In genomic region chr19:13100871-13101589, GRCh38 we compare ENCODE assay signal across 8 cellular contexts. TPM values are rescaled to one million over a fixed set of nuclear protein-coding genes. Genes with fewer than 3 reads are reported as not detected.
A peak's percentile ranks its signal among the peaks of the same experiment; 100 is the strongest.
DNase-seq lines count a peak whose midpoint lies in the region; ATAC-seq, FAIRE-seq and TF ChIP-seq lines count a peak whose summit lies in the region.

No MANE protein-coding gene starts in this region.

- TF ChIP-seq RAD21 in GM12878 (IDR thresholded peaks at IDR 0.05; ENCODE audit: insufficient read depth, low read depth, low read length), result peak; percentile 25; the same call in 1 of the 2 replicates

- H3K9ac ChIP-seq in GM12878 (ENCODE audit: control insufficient read depth, insufficient read depth, low read length), result no peak overlapping the region
- peak overlapping the region; percentile 9 for H3K9ac ChIP-seq in mesendoderm (ENCODE audit: low read length)

- SMC1A ChIA-PET in GM12878 (lab: Charles Lee; ENCODE audit: uncharacterized antibody, unreplicated experiment), result no interaction called here

- BruUV-seq in GM12878 (replicated peaks; lab: Mats Ljungman, UMichigan), result no TSS peak

- ATAC-seq in GM12878 (no peak), HG03378 (IDR thresholded peaks at IDR 0.05; ENCODE audit: unreplicated experiment) (no peak)

- WGBS in GM12878 (ENCODE audit: insufficient coverage, insufficient replicate concordance, low lambda C conversion rate, missing lambda C conversion rate), result 55% methylated on average over 17 of the region's 18 CpGs
- no CpG with 5 or more reads among the region's 18 CpGs for WGBS in mesendoderm (ENCODE audit: extremely low coverage, insufficient coverage, low lambda C conversion rate)

- H4K20me1 ChIP-seq in GM12878 (ENCODE audit: control insufficient read depth, insufficient read depth), result no peaks in the 10 kb centered on the region

- no peak for FAIRE-seq in GM12878 (lab: Jason Lieb, UNC)

- POLR2A ChIA-PET in GM12878 (lab: Charles Lee), result interaction anchor here (0.6 to 1.4 kb wide), 5 partner anchors 17 to 145 kb away, joined by 3 to 6 read pairs (median 4); partner anchors contain the start of gene NACC1

- H3K4me3 ChIP-seq in H7 (ENCODE audit: insufficient read depth, low read depth, low read length) (no peak overlapping the region), GM12878 (peak overlapping the region; percentile 57; the same call in 1 of the 2 replicates), mesendoderm (ENCODE audit: low read length) (no peak overlapping the region)

- no peak for TF ChIP-seq POLR2A in GM12878 (IDR thresholded peaks at IDR 0.05; ENCODE audit: low read depth, low read length)

- no peak overlapping the region for H4K5ac ChIP-seq in mesendoderm (ENCODE audit: low read length)

- H3K23ac ChIP-seq in mesendoderm (ENCODE audit: low read length), result no peak overlapping the region

- H2BK5ac ChIP-seq in mesendoderm (ENCODE audit: low read length), result no peak overlapping the region

- peaks cover 53% of the 10 kb centered on the region for H3K27me3 ChIP-seq in H7 (ENCODE audit: control insufficient read depth, insufficient read depth, low read length)
- peaks cover 2 to 4% of the 10 kb centered on the region in 2 experiments for H3K27me3 ChIP-seq in GM12878 (replicated peaks in 1 of 2; ENCODE audit: control insufficient read depth in 2 of 2, insufficient read depth in 2 of 2, low read length in 1 of 2)
- peaks cover 15% of the 10 kb centered on the region for H3K27me3 ChIP-seq in mesendoderm (ENCODE audit: insufficient read depth, low read length, poor library complexity)

- CTCF ChIA-PET in GM12878 (lab: Yijun Ruan, JAX), result interaction anchor here (0.6 to 3.0 kb wide), 13 partner anchors 12 to 225 kb away, joined by 3 to 13 read pairs (median 4); partner anchors contain the start of gene NACC1

- H3K27ac ChIP-seq in GM12878 (ENCODE audit: control insufficient read depth, insufficient read depth), result no peak overlapping the region
- H3K27ac ChIP-seq in mesendoderm (ENCODE audit: low read depth, low read length), result no peak overlapping the region

- no peaks in the 10 kb centered on the region for H3K79me1 ChIP-seq in mesendoderm (ENCODE audit: low read length)

- no peak overlapping the region for H2BK120ac ChIP-seq in mesendoderm (ENCODE audit: low read depth, low read length)

- TF ChIP-seq CTCF in AG09319 (IDR thresholded peaks at IDR 0.05; ENCODE audit: low read depth, low read length) (peak; percentile 23), GM12878 (IDR thresholded peaks at IDR 0.05 in 2 of 3, conservative IDR thresholded peaks at IDR 0.05 in 1 of 3; ENCODE audit: control insufficient read depth in 2 of 3, extremely low read depth in 1 of 3, insufficient read depth in 1 of 3, low read depth in 3 of 3, low read length in 3 of 3) (peak; percentile 19 to 53 (median 38); a peak in 5 of 6 replicates)

- no peaks in the 10 kb centered on the region; the same call in 2 of the 3 replicates for H3K9me3 ChIP-seq in GM12878 (replicated peaks; ENCODE audit: control insufficient read depth, insufficient read depth, low read length)

- H3K18ac ChIP-seq in mesendoderm (ENCODE audit: low read length), result no peak overlapping the region

- DNase-seq in AG09319 (ENCODE audit: extremely low read depth, low read depth), result no peak
- DNase-seq in H7, result peak; percentile 86
- DNase-seq in GM12878 (ENCODE audit: low read depth, low spot score), result no peak
- peak; percentile 49 for DNase-seq in mesendoderm
- DNase-seq in DMS79 (lab: John Stamatoyannopoulos, UW), result no peak
- no peak for DNase-seq in T1000 (lab: John Stamatoyannopoulos, UW)
- no peak for DNase-seq in NCI-H345 (lab: John Stamatoyannopoulos, UW)

- H3K4ac ChIP-seq in mesendoderm (ENCODE audit: low read depth, low read length), result no peak overlapping the region

- in situ Hi-C loops in GM12878 (cut with MboI), result no loop called here

- H2AFZ ChIP-seq in GM12878 (ENCODE audit: control insufficient read depth, low read depth, low read length), result no peak overlapping the region

- no peak for TF ChIP-seq EP300 in GM12878 (IDR thresholded peaks at IDR 0.05; ENCODE audit: borderline replicate concordance in 1 of 2, control insufficient read depth in 1 of 2, low read depth in 2 of 2, low read length in 2 of 2)

- H3K79me2 ChIP-seq in GM12878 (ENCODE audit: control insufficient read depth, insufficient read depth, low read length), result peaks cover 5% of the 10 kb centered on the region; the same call in 1 of the 2 replicates
- no peaks in the 10 kb centered on the region for H3K79me2 ChIP-seq in mesendoderm (ENCODE audit: control insufficient read depth, insufficient read depth, low read length)

- no peak overlapping the region for H4K8ac ChIP-seq in mesendoderm (ENCODE audit: low read depth, low read length)

- H2BK15ac ChIP-seq in mesendoderm (replicated peaks; ENCODE audit: low read depth), result no peak overlapping the region

- intact Hi-C loops in GM12878 (cut with micrococcal nuclease; ENCODE audit: unreplicated experiment), result loop anchor here (5.0 kb wide), 2 partner anchors 51 to 161 kb away; partner anchors contain the start of genes IER2 and STX10

- H3K4me1 ChIP-seq in GM12878 (ENCODE audit: control insufficient read depth, insufficient read depth, low read length), result peaks cover 47% of the 10 kb centered on the region
- peaks cover 4% of the 10 kb centered on the region for H3K4me1 ChIP-seq in mesendoderm (ENCODE audit: control insufficient read depth, low read depth, low read length)

- RAD21 ChIA-PET in GM12878 (lab: Charles Lee; ENCODE audit: unreplicated experiment), result no interaction called here

- H3K4me2 ChIP-seq in GM12878 (ENCODE audit: control insufficient read depth, insufficient read depth) (no peak overlapping the region; the same call in none of the 2 replicates), mesendoderm (ENCODE audit: low read length) (no peak overlapping the region)

- no peak overlapping the region for H2AK5ac ChIP-seq in mesendoderm (ENCODE audit: low read length)

- H3K56ac ChIP-seq in mesendoderm (ENCODE audit: low read length), result peak overlapping the region; percentile 50

- H3K36me3 ChIP-seq in H7 (replicated peaks; ENCODE audit: control insufficient read depth, insufficient read depth, low read length) (no peaks in the 10 kb centered on the region; the same call in 1 of the 2 replicates), GM12878 (ENCODE audit: control insufficient read depth in 2 of 2, insufficient read depth in 2 of 2, low read length in 1 of 2) (no peaks in the 10 kb centered on the region; a peak in 1 of 4 replicates), mesendoderm (ENCODE audit: control insufficient read depth, insufficient read depth, low read length) (no peaks in the 10 kb centered on the region)

RNA-seq across cellular contexts. Expression of gene LYL1, which starts 1.6 kb away (rescaled TPM):
- 1.5 and 1.7 TPM in 2 replicates for total RNA-seq in H7 (2014; rRNA removed; shearing (Covaris generic))
- 13.0 and 16.6 TPM in 2 replicates for total RNA-seq in GM12878 (2013; cell fraction: nucleolus; rRNA removed)
- total RNA-seq in GM12878 (2014; rRNA removed) (29.3 and 34.8 TPM in 2 replicates), GM12878 (2014; rRNA removed; fragmentation: Illumina TruSeq; extraction: Trizol) (5.8 and 5.9 TPM in 2 replicates), GM12878 (2021) (27.4 and 30.0 TPM in 2 replicates)
- polyA plus RNA-seq in GM12878 (2011; ENCODE audit: low read depth), result 0.52 TPM
- polyA plus RNA-seq in GM12878 (2011; rRNA removed) (0.56 and 0.62 TPM in 2 replicates), GM12878 (2014; fragmentation: Illumina TruSeq; extraction: Trizol) (1.3 and 2.4 TPM in 2 replicates), GM12878 (2014; fragmentation: Nextera tagmentation; extraction: Ambion mirVana) (under 1 TPM; 0.10 to 0.77 TPM), GM12878 (2014; rRNA removed) (25.1 and 30.8 TPM in 2 replicates), GM12878 (2016; fragmentation: Nextera tagmentation; extraction: Ambion mirVana) (1 to 10 TPM; 3.1 to 8.0 TPM)
- 0.84 and 1.5 TPM in 2 replicates for polyA plus RNA-seq in GM12878 (2011; cell fraction: cytosol; rRNA removed)
- polyA plus RNA-seq in GM12878 (2011; cell fraction: nucleus; rRNA removed), result 1.7 and 2.5 TPM in 2 replicates
- 6.5 and 9.4 TPM in 2 replicates for polyA plus RNA-seq in GM12878 (2012)
- polyA minus RNA-seq in GM12878 (2011; rRNA and poly(A)+ RNA removed), result 0.59 and 1.1 TPM in 2 replicates
- 1.7 TPM in 1 of 2 replicates, not detected in the other for polyA minus RNA-seq in GM12878 (2011; cell fraction: cytosol; rRNA and poly(A)+ RNA removed)
- 0.73 and 1.8 TPM in 2 replicates for polyA minus RNA-seq in GM12878 (2011; cell fraction: nucleus; rRNA and poly(A)+ RNA removed)
- polyA plus RNA-seq in mesendoderm (2013, experiment 1 of 2), result 0.48 TPM
- 0.62 TPM for polyA plus RNA-seq in mesendoderm (2013, experiment 2 of 2)

RNA-seq across cellular contexts. Expression of gene TRMT1, which starts 15.5 kb away (rescaled TPM):
- 81.5 and 89.1 TPM in 2 replicates for total RNA-seq in H7 (2014; rRNA removed; shearing (Covaris generic))
- 57.7 and 66.1 TPM in 2 replicates for total RNA-seq in GM12878 (2013; cell fraction: nucleolus; rRNA removed)
- total RNA-seq in GM12878 (2014; rRNA removed) (33.7 and 37.0 TPM in 2 replicates), GM12878 (2014; rRNA removed; fragmentation: Illumina TruSeq; extraction: Trizol) (16.1 and 18.8 TPM in 2 replicates), GM12878 (2021) (51.4 and 53.1 TPM in 2 replicates)
- polyA plus RNA-seq in GM12878 (2011; ENCODE audit: low read depth), result 15.2 TPM
- polyA plus RNA-seq in GM12878 (2011; rRNA removed) (18.4 and 29.5 TPM in 2 replicates), GM12878 (2014; fragmentation: Illumina TruSeq; extraction: Trizol) (11.3 and 32.5 TPM in 2 replicates), GM12878 (2014; fragmentation: Nextera tagmentation; extraction: Ambion mirVana) (1 to 10 TPM; 3.4 to 4.5 TPM), GM12878 (2014; rRNA removed) (64.7 and 68.8 TPM in 2 replicates), GM12878 (2016; fragmentation: Nextera tagmentation; extraction: Ambion mirVana) (10 to 100 TPM; 52.6 to 56.3 TPM)
- polyA plus RNA-seq in GM12878 (2011; cell fraction: cytosol; rRNA removed), result 43.7 and 65.4 TPM in 2 replicates
- 346 and 425 TPM in 2 replicates for polyA plus RNA-seq in GM12878 (2011; cell fraction: nucleus; rRNA removed)
- polyA plus RNA-seq in GM12878 (2012), result 31.0 and 36.9 TPM in 2 replicates
- 17.3 and 34.2 TPM in 2 replicates for polyA minus RNA-seq in GM12878 (2011; rRNA and poly(A)+ RNA removed)
- 17.8 and 33.2 TPM in 2 replicates for polyA minus RNA-seq in GM12878 (2011; cell fraction: cytosol; rRNA and poly(A)+ RNA removed)
- 36.4 and 46.4 TPM in 2 replicates for polyA minus RNA-seq in GM12878 (2011; cell fraction: nucleus; rRNA and poly(A)+ RNA removed)
- 67.9 TPM for polyA plus RNA-seq in mesendoderm (2013, experiment 1 of 2)
- polyA plus RNA-seq in mesendoderm (2013, experiment 2 of 2), result 70.6 TPM

RNA-seq across cellular contexts. Expression of gene NACC1, which starts 17.0 kb away (rescaled TPM):
- total RNA-seq in H7 (2014; rRNA removed; shearing (Covaris generic)), result 254 and 292 TPM in 2 replicates
- total RNA-seq in GM12878 (2013; cell fraction: nucleolus; rRNA removed), result 33.8 and 36.7 TPM in 2 replicates
- total RNA-seq in GM12878 (2014; rRNA removed), result 53.0 and 68.5 TPM in 2 replicates
- 16.2 and 19.6 TPM in 2 replicates for total RNA-seq in GM12878 (2014; rRNA removed; fragmentation: Illumina TruSeq; extraction: Trizol)
- total RNA-seq in GM12878 (2021), result 116 and 120 TPM in 2 replicates
- 14.2 TPM for polyA plus RNA-seq in GM12878 (2011; ENCODE audit: low read depth)
- 9.4 and 32.3 TPM in 2 replicates for polyA plus RNA-seq in GM12878 (2011; rRNA removed)
- 75.3 and 119 TPM in 2 replicates for polyA plus RNA-seq in GM12878 (2011; cell fraction: cytosol; rRNA removed)
- 75.5 and 139 TPM in 2 replicates for polyA plus RNA-seq in GM12878 (2011; cell fraction: nucleus; rRNA removed)
- 32.6 and 35.0 TPM in 2 replicates for polyA plus RNA-seq in GM12878 (2012)
- polyA plus RNA-seq in GM12878 (2014; fragmentation: Illumina TruSeq; extraction: Trizol), result 6.1 and 18.8 TPM in 2 replicates
- under 1 TPM; 0.18 to 0.27 TPM for polyA plus RNA-seq in GM12878 (2014; fragmentation: Nextera tagmentation; extraction: Ambion mirVana)
- 86.1 and 89.6 TPM in 2 replicates for polyA plus RNA-seq in GM12878 (2014; rRNA removed)
- 1 to 10 TPM; 2.0 to 3.0 TPM for polyA plus RNA-seq in GM12878 (2016; fragmentation: Nextera tagmentation; extraction: Ambion mirVana)
- 74.5 and 114 TPM in 2 replicates for polyA minus RNA-seq in GM12878 (2011; rRNA and poly(A)+ RNA removed)
- 50.9 and 52.6 TPM in 2 replicates for polyA minus RNA-seq in GM12878 (2011; cell fraction: cytosol; rRNA and poly(A)+ RNA removed)
- 12.9 and 21.6 TPM in 2 replicates for polyA minus RNA-seq in GM12878 (2011; cell fraction: nucleus; rRNA and poly(A)+ RNA removed)
- 210 TPM for polyA plus RNA-seq in mesendoderm (2013, experiment 1 of 2)
- polyA plus RNA-seq in mesendoderm (2013, experiment 2 of 2), result 205 TPM

RNA-seq across cellular contexts. Expression of gene STX10, which starts 49.1 kb away (rescaled TPM):
- 60.1 and 60.7 TPM in 2 replicates for total RNA-seq in H7 (2014; rRNA removed; shearing (Covaris generic))
- 13.8 and 18.2 TPM in 2 replicates for total RNA-seq in GM12878 (2013; cell fraction: nucleolus; rRNA removed)
- total RNA-seq in GM12878 (2014; rRNA removed) (56.2 and 59.0 TPM in 2 replicates), GM12878 (2014; rRNA removed; fragmentation: Illumina TruSeq; extraction: Trizol) (36.3 and 38.4 TPM in 2 replicates), GM12878 (2021) (57.0 and 59.2 TPM in 2 replicates)
- polyA plus RNA-seq in GM12878 (2011; ENCODE audit: low read depth), result 20.8 TPM
- polyA plus RNA-seq in GM12878 (2011; rRNA removed) (32.1 and 47.5 TPM in 2 replicates), GM12878 (2014; fragmentation: Illumina TruSeq; extraction: Trizol) (7.4 and 33.7 TPM in 2 replicates), GM12878 (2014; fragmentation: Nextera tagmentation; extraction: Ambion mirVana) (1 to 10 TPM in 1 of 2 experiments, under 1 TPM in 1; 0.56 to 3.7 TPM), GM12878 (2014; rRNA removed) (76.1 and 78.9 TPM in 2 replicates), GM12878 (2016; fragmentation: Nextera tagmentation; extraction: Ambion mirVana) (10 to 100 TPM; 47.7 to 50.4 TPM)
- 62.2 and 75.9 TPM in 2 replicates for polyA plus RNA-seq in GM12878 (2011; cell fraction: cytosol; rRNA removed)
- polyA plus RNA-seq in GM12878 (2011; cell fraction: nucleus; rRNA removed), result 132 and 139 TPM in 2 replicates
- 38.6 and 38.9 TPM in 2 replicates for polyA plus RNA-seq in GM12878 (2012)
- 21.1 and 22.4 TPM in 2 replicates for polyA minus RNA-seq in GM12878 (2011; rRNA and poly(A)+ RNA removed)
- 15.5 and 18.8 TPM in 2 replicates for polyA minus RNA-seq in GM12878 (2011; cell fraction: cytosol; rRNA and poly(A)+ RNA removed)
- polyA minus RNA-seq in GM12878 (2011; cell fraction: nucleus; rRNA and poly(A)+ RNA removed), result 8.9 TPM in 2 replicates
- polyA plus RNA-seq in mesendoderm (2013, experiment 1 of 2), result 30.2 TPM
- polyA plus RNA-seq in mesendoderm (2013, experiment 2 of 2), result 29.9 TPM

RNA-seq across cellular contexts. Expression of gene IER2, which starts 49.2 kb away (rescaled TPM):
- 34.5 and 56.4 TPM in 2 replicates for total RNA-seq in H7 (2014; rRNA removed; shearing (Covaris generic))
- 41.4 and 51.6 TPM in 2 replicates for total RNA-seq in GM12878 (2013; cell fraction: nucleolus; rRNA removed)
- 26.0 and 31.9 TPM in 2 replicates for total RNA-seq in GM12878 (2014; rRNA removed)
- 9.1 and 9.5 TPM in 2 replicates for total RNA-seq in GM12878 (2014; rRNA removed; fragmentation: Illumina TruSeq; extraction: Trizol)
- 94.5 and 97.2 TPM in 2 replicates for total RNA-seq in GM12878 (2021)
- polyA plus RNA-seq in GM12878 (2011; ENCODE audit: low read depth), result 9.8 TPM
- 11.2 and 17.9 TPM in 2 replicates for polyA plus RNA-seq in GM12878 (2011; rRNA removed)
- polyA plus RNA-seq in GM12878 (2011; cell fraction: cytosol; rRNA removed), result 36.0 and 41.6 TPM in 2 replicates
- 127 and 170 TPM in 2 replicates for polyA plus RNA-seq in GM12878 (2011; cell fraction: nucleus; rRNA removed)
- polyA plus RNA-seq in GM12878 (2012), result 54.9 and 64.6 TPM in 2 replicates
- polyA plus RNA-seq in GM12878 (2014; fragmentation: Illumina TruSeq; extraction: Trizol), result 7.7 and 13.2 TPM in 2 replicates
- polyA plus RNA-seq in GM12878 (2014; fragmentation: Nextera tagmentation; extraction: Ambion mirVana), result 1 to 10 TPM; 2.8 to 9.3 TPM
- 56.0 and 65.3 TPM in 2 replicates for polyA plus RNA-seq in GM12878 (2014; rRNA removed)
- 10 to 100 TPM; 75.6 to 81.7 TPM for polyA plus RNA-seq in GM12878 (2016; fragmentation: Nextera tagmentation; extraction: Ambion mirVana)
- polyA minus RNA-seq in GM12878 (2011; rRNA and poly(A)+ RNA removed), result 5.2 and 11.3 TPM in 2 replicates
- polyA minus RNA-seq in GM12878 (2011; cell fraction: cytosol; rRNA and poly(A)+ RNA removed), result 12.3 and 14.0 TPM in 2 replicates
- polyA minus RNA-seq in GM12878 (2011; cell fraction: nucleus; rRNA and poly(A)+ RNA removed), result 35.5 and 63.1 TPM in 2 replicates
- polyA plus RNA-seq in mesendoderm (2013, experiment 1 of 2), result 75.2 TPM
- 77.2 TPM for polyA plus RNA-seq in mesendoderm (2013, experiment 2 of 2)

Comparison
In these comparisons a context has a peak if more than half of its experiments do, and no peak if none do; other contexts are left out.
1. DNase-seq: peak in H7 (single experiment) and mesendoderm (single experiment); none in AG09319 (single experiment), GM12878 (single experiment), DMS79 (single experiment), T1000 (single experiment) and NCI-H345 (single experiment).